Comparison of ENCODE assay signal across 1 cellular context in genomic region chr14:22928237-22929103, GRCh38.
A peak's percentile ranks its signal among the peaks of the same experiment; 100 is the strongest.
TF ChIP-seq lines count a peak whose summit lies in the region.

No MANE protein-coding gene starts in this region.

TF ChIP-seq in HepG2, 621 proteins besides CTCF, POLR2A, EP300 and RAD21 (continues in another document):
- TF ChIP-seq, protein P1, sequence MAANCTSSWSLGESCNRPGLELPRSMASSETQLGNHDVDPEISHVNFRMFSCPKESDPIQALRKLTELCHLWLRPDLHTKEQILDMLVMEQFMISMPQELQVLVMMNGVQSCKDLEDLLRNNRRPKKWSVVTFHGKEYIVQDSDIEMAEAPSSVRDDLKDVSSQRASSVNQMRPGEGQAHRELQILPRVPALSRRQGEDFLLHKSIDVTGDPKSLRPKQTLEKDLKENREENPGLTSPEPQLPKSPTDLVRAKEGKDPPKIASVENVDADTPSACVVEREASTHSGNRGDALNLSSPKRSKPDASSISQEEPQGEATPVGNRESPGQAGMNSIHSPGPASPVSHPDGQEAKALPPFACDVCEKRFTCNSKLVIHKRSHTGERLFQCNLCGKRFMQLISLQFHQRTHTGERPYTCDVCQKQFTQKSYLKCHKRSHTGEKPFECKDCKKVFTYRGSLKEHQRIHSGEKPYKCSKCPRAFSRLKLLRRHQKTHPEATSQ (CRISPR knock-in tag; IDR thresholded peaks at IDR 0.05; ENCODE audit: borderline replicate concordance) = 0 out of 2 replicates have a peak, but pooled peaks have one; percentile 68
- TF ChIP-seq ZNF253 (CRISPR knock-in tag; IDR thresholded peaks at IDR 0.05; ENCODE audit: borderline replicate concordance) = 0 out of 2 replicates have a peak, but pooled peaks have one; percentile 82
- no peak for TF ChIP-seq ELF4 (CRISPR knock-in tag; IDR thresholded peaks at IDR 0.05; ENCODE audit: borderline replicate concordance)
- 0 out of 2 replicates have a peak, but pooled peaks have one; percentile 61 for TF ChIP-seq ZNF441 (CRISPR knock-in tag; IDR thresholded peaks at IDR 0.05; ENCODE audit: borderline replicate concordance)
- TF ChIP-seq ZNF576 (CRISPR knock-in tag; IDR thresholded peaks at IDR 0.05) = no peak
- TF ChIP-seq SP4 (CRISPR knock-in tag; IDR thresholded peaks at IDR 0.05) = no peak
- TF ChIP-seq ATF2 (CRISPR knock-in tag; IDR thresholded peaks at IDR 0.05) = no peak
- TF ChIP-seq MXI1 (IDR thresholded peaks at IDR 0.05; ENCODE audit: borderline replicate concordance, low read depth, low read length) = no peak
- no peak for TF ChIP-seq ZNF331 (CRISPR knock-in tag; IDR thresholded peaks at IDR 0.05)
- no peak for TF ChIP-seq RXRB (CRISPR knock-in tag; IDR thresholded peaks at IDR 0.05; ENCODE audit: borderline replicate concordance)
- TF ChIP-seq REL (CRISPR knock-in tag; conservative IDR thresholded peaks at IDR 0.05) = no peak
- TF ChIP-seq ZNF557 (CRISPR knock-in tag; IDR thresholded peaks at IDR 0.05) = 0 out of 2 replicates have a peak, but pooled peaks have one; percentile 13
- TF ChIP-seq ZNF251 (CRISPR knock-in tag; IDR thresholded peaks at IDR 0.05) = no peak
- no peak for TF ChIP-seq SRSF1 (optimal IDR thresholded peaks at IDR 0.05; ENCODE audit: low read depth, low read length)
- TF ChIP-seq ZEB1 (IDR thresholded peaks at IDR 0.05; ENCODE audit: insufficient replicate concordance, low read depth) = no peak
- TF ChIP-seq AHDC1 (CRISPR knock-in tag; IDR thresholded peaks at IDR 0.05; ENCODE audit: borderline replicate concordance) = no peak
- TF ChIP-seq ZNF224 (CRISPR knock-in tag; IDR thresholded peaks at IDR 0.05) = no peak
- peak; percentile 40; the same call in 1 of the 2 replicates for TF ChIP-seq ZC3H4 (CRISPR knock-in tag; IDR thresholded peaks at IDR 0.05; ENCODE audit: borderline replicate concordance)
- no peak for TF ChIP-seq HNRNPL (IDR thresholded peaks at IDR 0.05; ENCODE audit: low read depth, low read length)
- TF ChIP-seq ZNF275 (CRISPR knock-in tag; IDR thresholded peaks at IDR 0.05; ENCODE audit: borderline replicate concordance) = no peak
- TF ChIP-seq, protein P2, sequence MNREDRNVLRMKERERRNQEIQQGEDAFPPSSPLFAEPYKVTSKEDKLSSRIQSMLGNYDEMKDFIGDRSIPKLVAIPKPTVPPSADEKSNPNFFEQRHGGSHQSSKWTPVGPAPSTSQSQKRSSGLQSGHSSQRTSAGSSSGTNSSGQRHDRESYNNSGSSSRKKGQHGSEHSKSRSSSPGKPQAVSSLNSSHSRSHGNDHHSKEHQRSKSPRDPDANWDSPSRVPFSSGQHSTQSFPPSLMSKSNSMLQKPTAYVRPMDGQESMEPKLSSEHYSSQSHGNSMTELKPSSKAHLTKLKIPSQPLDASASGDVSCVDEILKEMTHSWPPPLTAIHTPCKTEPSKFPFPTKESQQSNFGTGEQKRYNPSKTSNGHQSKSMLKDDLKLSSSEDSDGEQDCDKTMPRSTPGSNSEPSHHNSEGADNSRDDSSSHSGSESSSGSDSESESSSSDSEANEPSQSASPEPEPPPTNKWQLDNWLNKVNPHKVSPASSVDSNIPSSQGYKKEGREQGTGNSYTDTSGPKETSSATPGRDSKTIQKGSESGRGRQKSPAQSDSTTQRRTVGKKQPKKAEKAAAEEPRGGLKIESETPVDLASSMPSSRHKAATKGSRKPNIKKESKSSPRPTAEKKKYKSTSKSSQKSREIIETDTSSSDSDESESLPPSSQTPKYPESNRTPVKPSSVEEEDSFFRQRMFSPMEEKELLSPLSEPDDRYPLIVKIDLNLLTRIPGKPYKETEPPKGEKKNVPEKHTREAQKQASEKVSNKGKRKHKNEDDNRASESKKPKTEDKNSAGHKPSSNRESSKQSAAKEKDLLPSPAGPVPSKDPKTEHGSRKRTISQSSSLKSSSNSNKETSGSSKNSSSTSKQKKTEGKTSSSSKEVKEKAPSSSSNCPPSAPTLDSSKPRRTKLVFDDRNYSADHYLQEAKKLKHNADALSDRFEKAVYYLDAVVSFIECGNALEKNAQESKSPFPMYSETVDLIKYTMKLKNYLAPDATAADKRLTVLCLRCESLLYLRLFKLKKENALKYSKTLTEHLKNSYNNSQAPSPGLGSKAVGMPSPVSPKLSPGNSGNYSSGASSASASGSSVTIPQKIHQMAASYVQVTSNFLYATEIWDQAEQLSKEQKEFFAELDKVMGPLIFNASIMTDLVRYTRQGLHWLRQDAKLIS (CRISPR knock-in tag; IDR thresholded peaks at IDR 0.05) = no peak
- no peak for TF ChIP-seq SOX13 (IDR thresholded peaks at IDR 0.05)
- TF ChIP-seq SOX13 (CRISPR knock-in tag; conservative IDR thresholded peaks at IDR 0.05 in 1 of 2, IDR thresholded peaks at IDR 0.05 in 1 of 2) = no peak
- no peak for TF ChIP-seq GRHL1 (CRISPR knock-in tag; conservative IDR thresholded peaks at IDR 0.05)
- TF ChIP-seq ZSCAN9 (CRISPR knock-in tag; IDR thresholded peaks at IDR 0.05; ENCODE audit: borderline replicate concordance) = no peak
- TF ChIP-seq ZNF446 (CRISPR knock-in tag; IDR thresholded peaks at IDR 0.05) = peak; percentile 38; the same call in 1 of the 2 replicates
- TF ChIP-seq ZFP36L1 (CRISPR knock-in tag; IDR thresholded peaks at IDR 0.05) = peak; percentile 74; the same call in 1 of the 2 replicates
- TF ChIP-seq ZNF878 (CRISPR knock-in tag; IDR thresholded peaks at IDR 0.05) = peak; percentile 39; the same call in 1 of the 2 replicates
- peak; percentile 41; the same call in 1 of the 2 replicates for TF ChIP-seq PHF21A (CRISPR knock-in tag; IDR thresholded peaks at IDR 0.05)
- TF ChIP-seq, protein P3, sequence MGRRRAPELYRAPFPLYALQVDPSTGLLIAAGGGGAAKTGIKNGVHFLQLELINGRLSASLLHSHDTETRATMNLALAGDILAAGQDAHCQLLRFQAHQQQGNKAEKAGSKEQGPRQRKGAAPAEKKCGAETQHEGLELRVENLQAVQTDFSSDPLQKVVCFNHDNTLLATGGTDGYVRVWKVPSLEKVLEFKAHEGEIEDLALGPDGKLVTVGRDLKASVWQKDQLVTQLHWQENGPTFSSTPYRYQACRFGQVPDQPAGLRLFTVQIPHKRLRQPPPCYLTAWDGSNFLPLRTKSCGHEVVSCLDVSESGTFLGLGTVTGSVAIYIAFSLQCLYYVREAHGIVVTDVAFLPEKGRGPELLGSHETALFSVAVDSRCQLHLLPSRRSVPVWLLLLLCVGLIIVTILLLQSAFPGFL (CRISPR knock-in tag; IDR thresholded peaks at IDR 0.05) = no peak
- no peak for TF ChIP-seq ZNF382 (CRISPR knock-in tag; IDR thresholded peaks at IDR 0.05; ENCODE audit: borderline replicate concordance)
- TF ChIP-seq NR2F6 (IDR thresholded peaks at IDR 0.05) = no peak
- TF ChIP-seq NR2F6 (CRISPR knock-in tag; IDR thresholded peaks at IDR 0.05) = no peak
- TF ChIP-seq, protein P4, sequence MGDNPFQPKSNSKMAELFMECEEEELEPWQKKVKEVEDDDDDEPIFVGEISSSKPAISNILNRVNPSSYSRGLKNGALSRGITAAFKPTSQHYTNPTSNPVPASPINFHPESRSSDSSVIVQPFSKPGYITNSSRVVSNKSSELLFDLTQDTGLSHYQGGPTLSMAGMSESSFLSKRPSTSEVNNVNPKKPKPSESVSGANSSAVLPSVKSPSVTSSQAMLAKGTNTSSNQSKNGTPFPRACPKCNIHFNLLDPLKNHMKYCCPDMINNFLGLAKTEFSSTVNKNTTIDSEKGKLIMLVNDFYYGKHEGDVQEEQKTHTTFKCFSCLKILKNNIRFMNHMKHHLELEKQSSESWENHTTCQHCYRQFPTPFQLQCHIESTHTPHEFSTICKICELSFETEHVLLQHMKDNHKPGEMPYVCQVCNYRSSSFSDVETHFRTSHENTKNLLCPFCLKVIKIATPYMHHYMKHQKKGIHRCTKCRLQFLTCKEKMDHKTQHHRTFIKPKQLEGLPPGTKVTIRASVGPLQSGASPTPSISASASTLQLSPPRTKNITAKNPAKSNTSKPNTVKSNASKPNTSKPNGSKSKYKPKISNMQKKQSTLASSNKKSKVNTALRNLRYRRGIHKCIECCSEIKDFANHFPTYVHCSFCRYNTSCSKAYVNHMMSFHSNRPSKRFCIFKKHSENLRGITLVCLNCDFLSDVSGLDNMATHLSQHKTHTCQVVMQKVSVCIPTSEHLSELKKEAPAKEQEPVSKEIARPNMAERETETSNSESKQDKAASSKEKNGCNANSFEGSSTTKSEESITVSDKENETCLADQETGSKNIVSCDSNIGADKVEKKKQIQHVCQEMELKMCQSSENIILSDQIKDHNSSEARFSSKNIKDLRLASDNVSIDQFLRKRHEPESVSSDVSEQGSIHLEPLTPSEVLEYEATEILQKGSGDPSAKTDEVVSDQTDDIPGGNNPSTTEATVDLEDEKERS (CRISPR knock-in tag; IDR thresholded peaks at IDR 0.05) = no peak
- TF ChIP-seq ZNF230 (CRISPR knock-in tag; IDR thresholded peaks at IDR 0.05) = no peak; the same call in 1 of the 2 replicates
- TF ChIP-seq, protein P5, sequence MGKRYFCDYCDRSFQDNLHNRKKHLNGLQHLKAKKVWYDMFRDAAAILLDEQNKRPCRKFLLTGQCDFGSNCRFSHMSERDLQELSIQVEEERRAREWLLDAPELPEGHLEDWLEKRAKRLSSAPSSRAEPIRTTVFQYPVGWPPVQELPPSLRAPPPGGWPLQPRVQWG (CRISPR knock-in tag; IDR thresholded peaks at IDR 0.05; ENCODE audit: borderline replicate concordance, low read depth) = no peak
